Comparison of ENCODE assay signal across 1 cellular context in genomic region chr20:36628076-36628475, GRCh38.
TF ChIP-seq lines count a peak whose summit lies in the region.

No MANE protein-coding gene starts in this region.

TF ChIP-seq in HEK293, 187 proteins besides CTCF, POLR2A, EP300 and RAD21:
- TF ChIP-seq SCRT2 (tag by site-specific recombination; IDR thresholded peaks at IDR 0.05) (peak; percentile 43; the same call in 1 of the 2 replicates), ZBTB7A (tag by site-specific recombination; IDR thresholded peaks at IDR 0.05; ENCODE audit: low read depth) (no peak), IKZF3 (tag by site-specific recombination; IDR thresholded peaks at IDR 0.05) (no peak)
